8 cellular contexts compared by ENCODE assay signal in genomic region chr17:44006581-44007345, GRCh38. TPM values are rescaled to one million over a fixed set of nuclear protein-coding genes. Genes with fewer than 3 reads are reported as not detected.
A peak's percentile ranks its signal among the peaks of the same experiment; 100 is the strongest.
DNase-seq lines count a peak whose midpoint lies in the region; ATAC-seq and TF ChIP-seq lines count a peak whose summit lies in the region.

No MANE protein-coding gene starts in this region.

- WGBS in right cardiac atrium, result under 1% methylated on average over 40 of the region's 40 CpGs

- peak overlapping the region; percentile 54 for H3K27ac Mint-ChIP-seq in T-helper 17 cell

- H3K27ac ChIP-seq in right cardiac atrium (ENCODE audit: low read length), result no peak overlapping the region
- peak overlapping the region; percentile 36 to 44 for H3K27ac ChIP-seq in uterus

- H3K27me3 ChIP-seq in right cardiac atrium (ENCODE audit: control insufficient read depth, insufficient read depth) (no peaks in the 10 kb centered on the region), uterus (peaks cover 11 to 21% of the 10 kb centered on the region in 2 donors)

- H3K36me3 ChIP-seq in uterus, result no peaks in the 10 kb centered on the region

- peak overlapping the region; percentile 36 for H3K4me3 ChIP-seq in right cardiac atrium (ENCODE audit: low read length)
- peak overlapping the region; percentile 45 to 47 for H3K4me3 ChIP-seq in uterus

- H3K36me3 Mint-ChIP-seq in T-helper 17 cell (ENCODE audit: low read depth), result peaks cover 5% of the 10 kb centered on the region

- DNase-seq in ELF-1 (ENCODE audit: low read depth, low spot score) (peak; percentile 95), NCI-H1694 treated with DMSO at 0.1 percent for 48 hours (lab: John Stamatoyannopoulos, UW) (peak; percentile 94), T-helper 17 cell (peak; percentile 86 to 98 (median 97)), amygdala (lab: John Stamatoyannopoulos, UW) (peak in 52 of 56 donors; percentile 6 to 82 (median 48)), right cardiac atrium (peak; percentile 99 to 100 (median 99)), putamen (ENCODE audit: low spot score) (peak; percentile 56), uterus (peak; percentile 96 to 99)

- peaks cover 3% of the 10 kb centered on the region for H3K4me1 ChIP-seq in right cardiac atrium (ENCODE audit: control insufficient read depth, insufficient read depth, low read length)
- peaks cover 0 to 27% of the 10 kb centered on the region in 2 donors for H3K4me1 ChIP-seq in uterus

- H3K4me3 Mint-ChIP-seq in T-helper 17 cell, result peak overlapping the region; percentile 94

- H3K9me3 ChIP-seq in T-helper 17 cell (ENCODE audit: control insufficient read depth, low read length, poor library complexity, severe bottlenecking) (no peaks in the 10 kb centered on the region), right cardiac atrium (ENCODE audit: control insufficient read depth, low read length) (no peaks in the 10 kb centered on the region), uterus (no peaks in the 10 kb centered on the region)

- peak; percentile 59 for ATAC-seq in HG02588 (IDR thresholded peaks at IDR 0.05; ENCODE audit: unreplicated experiment)
- ATAC-seq in T-helper 17 cell, result peak; percentile 88
- ATAC-seq in right cardiac atrium, result peak; percentile 94

- H3K27me3 Mint-ChIP-seq in T-helper 17 cell, result no peaks in the 10 kb centered on the region

- peak; percentile 13 to 66 (median 47) for TF ChIP-seq CTCF in uterus (IDR thresholded peaks at IDR 0.05)

- H3K4me1 Mint-ChIP-seq in T-helper 17 cell, result peaks cover 24% of the 10 kb centered on the region

- intact Hi-C loops in right cardiac atrium (cut with DNase I) (loop anchor here in 1 of 4 donors (5.0 kb wide), 1 partner anchor 36 kb away; no protein-coding TSS in a partner anchor), uterus (cut with DNase I; ENCODE audit: low total_unique reads) (no loop called here)

- peak; percentile 33 to 43 for TF ChIP-seq POLR2A in uterus (IDR thresholded peaks at IDR 0.05)

RNA-seq across cellular contexts. Expression of gene NAGS, which starts 2.3 kb away (rescaled TPM):
- total RNA-seq in T-helper 17 cell (under 1 TPM; 0.21 to 0.42 TPM), right cardiac atrium (1 to 10 TPM; 1.2 to 4.0 (median 2.3) TPM), uterus (1 to 10 TPM; 1.3 to 9.7 (median 2.6) TPM)
- polyA plus RNA-seq in right cardiac atrium, result 1.8 TPM

RNA-seq across cellular contexts. Expression of gene TMEM101, which starts 8.0 kb away (rescaled TPM):
- total RNA-seq in T-helper 17 cell (10 to 100 TPM; 10.5 to 11.8 TPM), right cardiac atrium (10 to 100 TPM; 13.7 to 21.1 (median 19.3) TPM), uterus (10 to 100 TPM in 3 of 4 donors, 1 to 10 TPM in 1; 1.5 to 76.1 (median 49.8) TPM)
- polyA plus RNA-seq in right cardiac atrium, result 19.8 TPM

RNA-seq across cellular contexts. Expression of gene PYY, which starts 53.0 kb away (rescaled TPM):
- not detected for total RNA-seq in T-helper 17 cell
- not detected for total RNA-seq in right cardiac atrium
- polyA plus RNA-seq in right cardiac atrium, result not detected
- not detected for total RNA-seq in uterus

RNA-seq across cellular contexts. Expression of gene LSM12, which starts 59.7 kb away (rescaled TPM):
- total RNA-seq in T-helper 17 cell (10 to 100 TPM; 35.3 to 46.5 TPM), right cardiac atrium (10 to 100 TPM; 44.5 to 54.9 (median 49.3) TPM), uterus (10 to 100 TPM; 24.5 to 49.8 (median 37.1) TPM)
- polyA plus RNA-seq in right cardiac atrium, result 35.0 TPM

Comparison
In these comparisons a context has a peak if more than half of its experiments do, and no peak if none do; other contexts are left out.
1. DNase-seq: peak in every context shown above with its lines; median percentile 99 in right cardiac atrium; 98 in uterus; 97 in T-helper 17 cell; 95 in ELF-1; 94 in NCI-H1694 treated with DMSO at 0.1 percent for 48 hours; 56 in putamen; 48 in amygdala.